In the genomic region with DNA sequence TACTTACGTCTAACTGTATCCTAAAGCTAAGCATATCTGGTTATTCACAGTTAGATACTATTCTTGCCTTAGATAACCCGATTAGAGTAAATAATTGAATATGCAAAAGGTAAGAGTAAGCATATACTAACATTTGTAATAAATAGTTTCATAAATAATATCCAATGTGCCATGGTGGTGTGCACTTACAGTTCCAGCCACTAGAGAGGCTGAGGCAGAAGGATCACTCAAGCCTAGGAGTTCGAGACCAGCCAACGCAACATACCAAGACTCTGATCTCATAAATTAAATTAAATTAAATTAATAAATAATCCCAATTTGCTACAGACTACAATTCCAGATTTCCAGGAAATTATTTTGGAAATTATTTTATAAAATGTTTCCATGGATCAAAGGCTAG, we compare ENCODE assay signal across 23 cellular contexts.
"Had no signal": no experiment of that assay in that cellular context is flagged by ENCODE, and none has a peak within 500 bp of the region (broad histone marks: within the 10 kb centered on the region; RNA-seq: fewer than 3 reads in every experiment).

No MANE protein-coding gene starts in this region.

- FAIRE-seq: keratinocyte had no signal

- H3K9me3 Mint-ChIP-seq: activated naive CD8-positive, alpha-beta T cell treated with anti-CD3 and anti-CD28 coated beads, Interleukin-2, amount 10 ng/mL, durations not matched to agents 7 days and 5 days; natural killer cell; stimulated activated memory B cell treated with anti-CD40 and anti-IgM and Interleukin-4, amounts not matched to agents 10 μg/mL and 1 μg/mL and 100 μg/mL, for 72 hours; type B pancreatic cell had no signal

- H3K4me3 Mint-ChIP-seq: activated naive CD8-positive, alpha-beta T cell treated with anti-CD3 and anti-CD28 coated beads, Interleukin-2, amount 10 ng/mL, durations not matched to agents 7 days and 5 days; natural killer cell; stimulated activated memory B cell treated with anti-CD40 and anti-IgM and Interleukin-4, amounts not matched to agents 10 μg/mL and 1 μg/mL and 100 μg/mL, for 72 hours; type B pancreatic cell had no signal

- H2AFZ ChIP-seq: parathyroid adenoma had no signal

- H3K9ac ChIP-seq: parathyroid adenoma had no signal

- DNase-seq: activated CD4-positive, alpha-beta T cell treated with anti-CD3 and anti-CD28 coated beads for 48 hours; activated CD4-positive, CD25-positive, alpha-beta regulatory T cell; activated CD8-positive, alpha-beta memory T cell treated with anti-CD3 and anti-CD28 coated beads for 24 hours; activated CD8-positive, alpha-beta memory T cell treated with anti-CD3 and anti-CD28 coated beads, Interleukin-2, amount 50 U/mL, for 48 hours; activated naive CD4-positive, alpha-beta T cell; activated naive CD8-positive, alpha-beta T cell treated with anti-CD3 and anti-CD28 coated beads, Interleukin-2, amount 10 ng/mL, durations not matched to agents 7 days and 5 days; amygdala; dorsolateral prefrontal cortex; foreskin keratinocyte; glutamatergic neuron; hypothalamus; lower lobe of right lung; natural killer cell; sigmoid colon; spleen; stimulated activated CD4-positive, alpha-beta T cell treated with anti-CD3 and anti-CD28 coated beads, Interleukin-4, amount 100 ng/mL, for 4 hours; testis had no signal

- H3K27ac ChIP-seq: cardiac muscle cell, dorsolateral prefrontal cortex, foreskin keratinocyte, lower lobe of right lung, neutrophil, parathyroid adenoma, sigmoid colon, spleen, testis had no signal

- H3K27me3 ChIP-seq: cardiac muscle cell, dorsolateral prefrontal cortex, foreskin keratinocyte, neutrophil, sigmoid colon, spleen, testis had no signal

- H3K36me3 Mint-ChIP-seq: natural killer cell had no signal

- ATAC-seq: foreskin keratinocyte; lower lobe of right lung; natural killer cell; stimulated activated memory B cell treated with anti-CD40 and anti-IgM and Interleukin-4, amounts not matched to agents 10 μg/mL and 1 μg/mL and 100 μg/mL, for 72 hours had no signal

- H3K27me3 Mint-ChIP-seq: activated naive CD8-positive, alpha-beta T cell treated with anti-CD3 and anti-CD28 coated beads, Interleukin-2, amount 10 ng/mL, durations not matched to agents 7 days and 5 days; stimulated activated memory B cell treated with anti-CD40 and anti-IgM and Interleukin-4, amounts not matched to agents 10 μg/mL and 1 μg/mL and 100 μg/mL, for 72 hours; type B pancreatic cell had no signal

- H3K9me3 ChIP-seq: lower lobe of right lung, neutrophil, sigmoid colon, spleen, testis had no signal

- H3K4me1 ChIP-seq: parathyroid adenoma had no signal

- H3K27ac Mint-ChIP-seq: activated naive CD8-positive, alpha-beta T cell treated with anti-CD3 and anti-CD28 coated beads, Interleukin-2, amount 10 ng/mL, durations not matched to agents 7 days and 5 days; natural killer cell; stimulated activated memory B cell treated with anti-CD40 and anti-IgM and Interleukin-4, amounts not matched to agents 10 μg/mL and 1 μg/mL and 100 μg/mL, for 72 hours; type B pancreatic cell had no signal
